ENCODE assay signal across 8 cellular contexts in the genomic region with DNA sequence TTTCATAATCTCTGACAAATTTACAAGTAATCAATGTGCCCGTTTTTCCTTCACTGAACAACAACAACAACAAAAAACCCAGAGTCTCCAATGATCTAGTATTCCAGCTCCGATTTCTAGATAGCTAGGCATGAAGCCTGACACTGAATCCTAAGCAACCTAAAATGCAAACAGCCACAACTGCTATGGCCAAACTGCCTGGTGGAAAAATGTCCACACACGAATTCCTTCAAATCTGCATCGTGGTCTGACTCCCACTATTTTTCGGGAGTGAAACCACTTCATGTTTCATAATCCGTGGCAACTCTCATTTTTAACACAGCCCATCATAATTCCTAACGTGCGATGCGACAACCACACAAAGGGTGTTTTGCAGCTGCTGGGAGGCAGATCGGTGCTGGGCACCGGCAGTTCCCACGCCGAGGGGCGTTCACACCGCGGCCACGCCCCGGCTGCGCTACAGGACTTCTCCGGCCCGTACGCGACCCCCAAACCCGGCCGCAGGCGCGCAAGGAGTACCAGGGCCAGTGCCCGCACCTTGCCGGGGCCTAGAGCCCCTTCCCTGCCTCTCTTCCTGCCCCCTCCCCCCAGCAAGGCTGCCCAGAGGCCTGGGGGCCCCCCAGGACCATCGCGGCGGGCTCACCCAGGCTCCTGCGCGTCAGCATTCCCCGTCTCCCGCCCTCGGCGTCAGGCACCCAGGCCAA. TPM values are rescaled to one million over a fixed set of nuclear protein-coding genes. Genes with fewer than 3 reads are reported as not detected.
DNase-seq lines count a peak whose midpoint lies in the region; ATAC-seq, FAIRE-seq and TF ChIP-seq lines count a peak whose summit lies in the region.

No MANE protein-coding gene starts in this region.

- H3K9ac ChIP-seq in HepG2 (ENCODE audit: insufficient read depth, low read depth, low read length), result peak overlapping the region; percentile 93

- no peak overlapping the region for H2AFZ ChIP-seq in HepG2 (ENCODE audit: low read length)

- peaks cover 2% of the 10 kb centered on the region in 2 experiments; a peak in 4 of 5 replicates for H3K36me3 ChIP-seq in HepG2 (replicated peaks in 1 of 2; ENCODE audit: control insufficient read depth in 1 of 2, insufficient read depth in 2 of 2, low read length in 2 of 2)

- intact Hi-C loops in dorsolateral prefrontal cortex (cut with DNase I), result loop anchor here (2.0 to 10.0 kb wide), 5 partner anchors 73 to 489 kb away; a partner anchor contains a TSS
- intact Hi-C loops in HepG2 (cut with micrococcal nuclease; ENCODE audit: unreplicated experiment), result loop anchor here (10.0 kb wide), 2 partner anchors 61 to 139 kb away; no protein-coding TSS in a partner anchor

- H4K20me1 ChIP-seq in HepG2 (ENCODE audit: insufficient read depth, low read length), result peaks cover 6% of the 10 kb centered on the region

- ATAC-seq in activated CD4-positive, CD25-positive, alpha-beta regulatory T cell treated with anti-CD3 and anti-CD28 coated beads, Interleukin-2, amount 50 U/mL, for 24 hours, result peak; percentile 8 to 15
- ATAC-seq in HG02588 (IDR thresholded peaks at IDR 0.05; ENCODE audit: unreplicated experiment) (peak; percentile 34), HepG2 (peak; percentile 63)

- peaks cover 24% of the 10 kb centered on the region for H3K4me1 ChIP-seq in HepG2 (ENCODE audit: insufficient read depth, low read length)

- no peak for TF ChIP-seq POLR2A in HepG2 (IDR thresholded peaks at IDR 0.05; ENCODE audit: insufficient read depth in 1 of 2, low read depth in 2 of 2, low read length in 2 of 2)

- no peak for DNase-seq in activated CD4-positive, CD25-positive, alpha-beta regulatory T cell treated with anti-CD3 and anti-CD28 coated beads, Interleukin-2, amount 50 U/mL, for 72 hours
- DNase-seq in NAMALWA (ENCODE audit: low spot score) (peak; percentile 74), dorsolateral prefrontal cortex (peak in 8 of 10 donors; percentile 34 to 66 (median 54)), HepG2 (ENCODE audit: low spot score) (peak; percentile 23)
- DNase-seq in stimulated activated CD4-positive, alpha-beta T cell treated with anti-CD3 and anti-CD28 coated beads, Interleukin-4, amount 100 ng/mL, for 1 hour, result peak; percentile 42

- TF ChIP-seq EP300 in HepG2 (IDR thresholded peaks at IDR 0.05; ENCODE audit: low read depth in 2 of 2, low read length in 2 of 2) (no peak), HepG2 (CRISPR knock-in tag; IDR thresholded peaks at IDR 0.05; ENCODE audit: borderline replicate concordance) (no peak)

- H3K9me3 ChIP-seq in HepG2 (ENCODE audit: low read length), result no peaks in the 10 kb centered on the region

- no peaks in the 10 kb centered on the region for H3K27me3 ChIP-seq in dorsolateral prefrontal cortex
- H3K27me3 ChIP-seq in HepG2 (ENCODE audit: control insufficient read depth in 1 of 2, insufficient read depth in 2 of 2, low read length in 2 of 2), result no peaks in the 10 kb centered on the region; a peak in 1 of 5 replicates

- in situ Hi-C loops in HepG2 (cut with HindIII; ENCODE audit: extremely low pct_ligation_motif_present, low pct_unique_long_range_greater_than_20kb), result no loop called here

- CTCF ChIA-PET in HepG2 (lab: Yijun Ruan, JAX; ENCODE audit: low intra/inter-chr PET ratio, low total read pairs), result no interaction called here

- TF ChIP-seq RAD21 in HepG2 (CRISPR knock-in tag; IDR thresholded peaks at IDR 0.05), result no peak

- WGBS in HepG2 (ENCODE audit: low lambda C conversion rate), result under 1% methylated on average over 13 of the region's 38 CpGs

- H3K4me3 ChIP-seq in WI38 (ENCODE audit: low read depth, low read length) (peak overlapping the region; percentile 97), dorsolateral prefrontal cortex (peak overlapping the region; percentile 67 to 99 (median 95)), HepG2 (replicated peaks in 1 of 3; ENCODE audit: insufficient read depth in 1 of 3, low read depth in 2 of 3, low read length in 3 of 3) (peak overlapping the region; percentile 85 to 100 (median 98))

- FAIRE-seq in HepG2 (lab: Jason Lieb, UNC), result no peak

- TF ChIP-seq CTCF in WI38 (IDR thresholded peaks at IDR 0.05; ENCODE audit: low read depth, low read length) (no peak), dorsolateral prefrontal cortex (IDR thresholded peaks at IDR 0.05 in 54 of 56, conservative IDR thresholded peaks at IDR 0.05 in 2 of 56; ENCODE audit: low read depth in 1 of 56, partially characterized antibody in 56 of 56) (no peak), HepG2 (CRISPR knock-in tag; IDR thresholded peaks at IDR 0.05) (no peak)

- peaks cover 41% of the 10 kb centered on the region for H3K79me2 ChIP-seq in HepG2 (ENCODE audit: insufficient read depth, low read length)

- H3K4me2 ChIP-seq in HepG2 (ENCODE audit: low read depth, low read length), result peak overlapping the region; percentile 99

- no TSS peak for BruUV-seq in HepG2 (replicated peaks; lab: Mats Ljungman, UMichigan)

- peak overlapping the region; percentile 77 to 99 (median 97) for H3K27ac ChIP-seq in dorsolateral prefrontal cortex
- peak overlapping the region; percentile 90 for H3K27ac ChIP-seq in HepG2 (ENCODE audit: extremely low read length, insufficient read depth, low read length)

- POLR2A ChIA-PET in HepG2 (lab: Yijun Ruan, JAX), result interaction anchor here (0.9 to 1.0 kb wide), 3 partner anchors 18 to 74 kb away, joined by 3 to 4 read pairs (median 3); a partner anchor contains a TSS

TF ChIP-seq in HepG2, 621 proteins besides CTCF, POLR2A, EP300 and RAD21 (continues in another document):
- TF ChIP-seq FOXM1 (CRISPR knock-in tag; IDR thresholded peaks at IDR 0.05) (no peak), RARA (CRISPR knock-in tag; IDR thresholded peaks at IDR 0.05) (no peak), RFX3 (CRISPR knock-in tag; IDR thresholded peaks at IDR 0.05) (no peak), ZNF552 (CRISPR knock-in tag; IDR thresholded peaks at IDR 0.05; ENCODE audit: borderline replicate concordance) (no peak), ZKSCAN5 (CRISPR knock-in tag; IDR thresholded peaks at IDR 0.05) (no peak), NCOA1 (CRISPR knock-in tag; IDR thresholded peaks at IDR 0.05) (no peak), ONECUT2 (CRISPR knock-in tag; IDR thresholded peaks at IDR 0.05) (no peak), MAZ (IDR thresholded peaks at IDR 0.05; ENCODE audit: borderline replicate concordance, low read depth, low read length) (no peak), MAZ (CRISPR knock-in tag; IDR thresholded peaks at IDR 0.05; ENCODE audit: low read depth) (no peak), ZNF7 (CRISPR knock-in tag; IDR thresholded peaks at IDR 0.05) (no peak)
- TF ChIP-seq, protein P1, sequence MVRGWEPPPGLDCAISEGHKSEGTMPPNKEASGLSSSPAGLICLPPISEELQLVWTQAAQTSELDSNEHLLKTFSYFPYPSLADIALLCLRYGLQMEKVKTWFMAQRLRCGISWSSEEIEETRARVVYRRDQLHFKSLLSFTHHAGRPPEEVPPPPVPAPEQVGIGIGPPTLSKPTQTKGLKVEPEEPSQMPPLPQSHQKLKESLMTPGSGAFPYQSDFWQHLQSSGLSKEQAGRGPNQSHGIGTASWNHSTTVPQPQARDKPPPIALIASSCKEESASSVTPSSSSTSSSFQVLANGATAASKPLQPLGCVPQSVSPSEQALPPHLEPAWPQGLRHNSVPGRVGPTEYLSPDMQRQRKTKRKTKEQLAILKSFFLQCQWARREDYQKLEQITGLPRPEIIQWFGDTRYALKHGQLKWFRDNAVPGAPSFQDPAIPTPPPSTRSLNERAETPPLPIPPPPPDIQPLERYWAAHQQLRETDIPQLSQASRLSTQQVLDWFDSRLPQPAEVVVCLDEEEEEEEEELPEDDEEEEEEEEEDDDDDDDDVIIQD (CRISPR knock-in tag; IDR thresholded peaks at IDR 0.05; ENCODE audit: low read depth), result no peak
- TF ChIP-seq, protein P2, sequence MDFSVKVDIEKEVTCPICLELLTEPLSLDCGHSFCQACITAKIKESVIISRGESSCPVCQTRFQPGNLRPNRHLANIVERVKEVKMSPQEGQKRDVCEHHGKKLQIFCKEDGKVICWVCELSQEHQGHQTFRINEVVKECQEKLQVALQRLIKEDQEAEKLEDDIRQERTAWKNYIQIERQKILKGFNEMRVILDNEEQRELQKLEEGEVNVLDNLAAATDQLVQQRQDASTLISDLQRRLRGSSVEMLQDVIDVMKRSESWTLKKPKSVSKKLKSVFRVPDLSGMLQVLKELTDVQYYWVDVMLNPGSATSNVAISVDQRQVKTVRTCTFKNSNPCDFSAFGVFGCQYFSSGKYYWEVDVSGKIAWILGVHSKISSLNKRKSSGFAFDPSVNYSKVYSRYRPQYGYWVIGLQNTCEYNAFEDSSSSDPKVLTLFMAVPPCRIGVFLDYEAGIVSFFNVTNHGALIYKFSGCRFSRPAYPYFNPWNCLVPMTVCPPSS (IDR thresholded peaks at IDR 0.05), result no peak

RNA-seq across cellular contexts. Expression of a gene that starts 0.8 kb away (rescaled TPM):
- total RNA-seq in dorsolateral prefrontal cortex (100 to 1,000 TPM in 24 of 120 experiments, 10 to 100 TPM in 96; 64.5 to 128 (median 91.0) TPM), HepG2 (2016; rRNA removed; fragmentation: Illumina TruSeq; extraction: Trizol) (10.5 and 16.1 TPM in 2 replicates)
- 28.3 and 28.9 TPM in 2 replicates for total RNA-seq in HepG2 (2016; cell fraction: cytosol; rRNA removed; fragmentation: Illumina TruSeq; extraction: Trizol; ENCODE audit: low read depth)
- total RNA-seq in HepG2 (2016; cell fraction: insoluble cytoplasmic fraction; rRNA removed; fragmentation: Illumina TruSeq; extraction: Trizol), result 10.9 and 15.6 TPM in 2 replicates
- total RNA-seq in HepG2 (2016; cell fraction: membrane; rRNA removed; fragmentation: Illumina TruSeq; extraction: Trizol), result 18.9 and 23.9 TPM in 2 replicates
- 31.1 and 32.9 TPM in 2 replicates for total RNA-seq in HepG2 (2016; cell fraction: nucleus; rRNA removed; fragmentation: Illumina TruSeq; extraction: Trizol)
- 6.9 and 10.1 TPM in 2 replicates for polyA plus RNA-seq in HepG2 (2011; rRNA removed)
- polyA plus RNA-seq in HepG2 (2011; cell fraction: cytosol; rRNA removed), result 1.8 and 2.9 TPM in 2 replicates
- polyA plus RNA-seq in HepG2 (2011; cell fraction: nucleus; rRNA removed), result 8.8 and 11.0 TPM in 2 replicates
- 3.1 and 5.3 TPM in 2 replicates for polyA plus RNA-seq in HepG2 (2012)
- polyA plus RNA-seq in HepG2 (2016; cell fraction: cytosol; fragmentation: Illumina TruSeq; extraction: Trizol; ENCODE audit: low read depth), result 0.92 and 1.1 TPM in 2 replicates
- polyA plus RNA-seq in HepG2 (2016; cell fraction: insoluble cytoplasmic fraction; fragmentation: Illumina TruSeq; extraction: Trizol; ENCODE audit: low read depth), result 8.2 and 8.4 TPM in 2 replicates
- 1.9 and 2.2 TPM in 2 replicates for polyA plus RNA-seq in HepG2 (2016; cell fraction: membrane; fragmentation: Illumina TruSeq; extraction: Trizol; ENCODE audit: low read depth)
- polyA plus RNA-seq in HepG2 (2016; cell fraction: nucleus; fragmentation: Illumina TruSeq; extraction: Trizol; ENCODE audit: insufficient read depth, low read depth), result 34.2 and 35.6 TPM in 2 replicates
- polyA minus RNA-seq in HepG2 (2011; rRNA and poly(A)+ RNA removed; ENCODE audit: low replicate concordance), result 3.9 and 6.3 TPM in 2 replicates
- polyA minus RNA-seq in HepG2 (2011; cell fraction: cytosol; rRNA and poly(A)+ RNA removed), result 4.6 and 4.7 TPM in 2 replicates
- polyA minus RNA-seq in HepG2 (2011; cell fraction: nucleus; rRNA and poly(A)+ RNA removed), result 43.3 and 55.6 TPM in 2 replicates

Comparison
In these comparisons a context has a peak if more than half of its experiments do, and no peak if none do; other contexts are left out.
1. ATAC-seq: peak in every context shown above with its lines; median percentile 63 in HepG2; 34 in HG02588; 12 in activated CD4-positive, CD25-positive, alpha-beta regulatory T cell treated with anti-CD3 and anti-CD28 coated beads, Interleukin-2, amount 50 U/mL, for 24 hours.